ENCODE assay signal across 26 cellular contexts in the genomic region with DNA sequence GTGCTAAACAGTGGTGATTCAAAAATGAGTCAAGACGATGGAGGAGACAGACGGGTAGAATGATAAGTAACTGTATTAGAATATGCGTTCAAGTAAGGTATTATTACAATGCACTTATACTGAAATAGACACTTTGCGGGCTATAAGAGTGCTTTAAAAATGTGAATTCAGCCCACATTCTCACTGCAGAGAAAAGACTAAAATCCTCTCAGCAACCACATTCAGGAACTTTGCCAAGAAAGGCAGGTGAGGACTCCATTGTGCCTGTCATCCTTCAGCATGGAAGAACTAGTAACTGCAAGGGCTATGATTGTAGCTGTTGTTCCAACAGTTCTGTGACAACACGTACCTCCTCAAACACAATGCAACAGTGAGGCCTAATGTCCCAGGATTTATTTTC.
DNase-seq lines count a peak whose midpoint lies in the region; ATAC-seq lines count a peak whose summit lies in the region.
"Had no signal": no experiment of that assay in that cellular context is flagged by ENCODE, and none has a peak within 500 bp of the region (broad histone marks: within the 10 kb centered on the region; RNA-seq: fewer than 3 reads in every experiment).

No MANE protein-coding gene starts in this region.

- peak; percentile 47 for DNase-seq in LHCN-M2 (ENCODE audit: low read depth)
- DNase-seq in NCI-H1436 (lab: John Stamatoyannopoulos, UW), result peak; percentile 44
- DNase-seq in NCI-H2196 (lab: John Stamatoyannopoulos, UW; ENCODE audit: unreplicated experiment), result peak; percentile 58
- DNase-seq in astrocyte of the hippocampus (ENCODE audit: low read depth, low spot score), result peak; percentile 41
- no peak for DNase-seq in NCI-H1694 (lab: John Stamatoyannopoulos, UW)
- DNase-seq in midbrain (lab: John Stamatoyannopoulos, UW), result no peak
- DNase-seq in NCI-H146 treated with DMSO at 0.1 percent for 48 hours (lab: John Stamatoyannopoulos, UW; ENCODE audit: unreplicated experiment), result no peak
- DNase-seq: activated CD4-positive, alpha-beta T cell treated with anti-CD3 and anti-CD28 coated beads for 36 hours; activated CD8-positive, alpha-beta T cell treated with anti-CD3 and anti-CD28 coated beads for 36 hours; activated naive CD4-positive, alpha-beta T cell treated with anti-CD3 and anti-CD28 coated beads, Interleukin-2, amount 10 ng/mL, durations not matched to agents 7 days and 5 days; adrenal gland; cerebellar nuclear complex; DND-41; esophagus squamous epithelium; foreskin keratinocyte; heart left ventricle; kidney; NCI-H1930; NCI-H526; Right ventricle myocardium superior; stimulated activated naive CD4-positive, alpha-beta T cell treated with Interleukin-2 at 50 U/mL for 16 hours; T-helper 9 cell; testis had no signal

- no peak for ATAC-seq in GM19455 (IDR thresholded peaks at IDR 0.05; ENCODE audit: unreplicated experiment)
- ATAC-seq: activated CD4-positive, alpha-beta T cell treated with anti-CD3 and anti-CD28 coated beads for 36 hours; activated CD8-positive, alpha-beta T cell treated with anti-CD3 and anti-CD28 coated beads for 36 hours; activated T-helper 17 cell treated with anti-CD3 and anti-CD28 coated beads, Interleukin-2, amount 50 U/mL, for 72 hours; foreskin keratinocyte; HCT116; heart left ventricle had no signal

Comparison
In these comparisons a context has a peak if more than half of its experiments do, and no peak if none do; other contexts are left out.
1. DNase-seq: peak in LHCN-M2 (single experiment), NCI-H1436 (single experiment), NCI-H2196 (single experiment) and astrocyte of the hippocampus (single experiment); none in NCI-H1694 (single experiment), midbrain (single experiment) and NCI-H146 treated with DMSO at 0.1 percent for 48 hours (single experiment).